Comparison of ENCODE assay signal across 17 cellular contexts in genomic region chr2:16633632-16634430, GRCh38. TPM values are rescaled to one million over a fixed set of nuclear protein-coding genes. Genes with fewer than 3 reads are reported as not detected.
DNase-seq lines count a peak whose midpoint lies in the region; ATAC-seq, FAIRE-seq and TF ChIP-seq lines count a peak whose summit lies in the region.
"Had no signal": no experiment of that assay in that cellular context is flagged by ENCODE, and none has a peak within 500 bp of the region (broad histone marks: within the 10 kb centered on the region; RNA-seq: fewer than 3 reads in every experiment).

No MANE protein-coding gene starts in this region.

- H2BK15ac ChIP-seq in IMR-90 (ENCODE audit: low read depth, low read length) (no peak overlapping the region), neuronal stem cell (ENCODE audit: low read length) (no peak overlapping the region)

- H3K4me3 ChIP-seq in IMR-90 (ENCODE audit: insufficient read depth, low read depth, low read length) = no peak overlapping the region
- H3K4me3 ChIP-seq in K562 = no peak overlapping the region
- no peak overlapping the region for H3K4me3 ChIP-seq in neuronal stem cell (ENCODE audit: low read length in 2 of 2)
- H3K4me3 ChIP-seq: upper lobe of left lung had no signal

- peaks cover 12% of the 10 kb centered on the region for H3K4me1 ChIP-seq in IMR-90 (ENCODE audit: control insufficient read depth, insufficient read depth, low read length)
- peaks cover 18 to 61% of the 10 kb centered on the region in 2 experiments for H3K4me1 ChIP-seq in K562 (replicated peaks in 1 of 2; ENCODE audit: control insufficient read depth in 2 of 2, insufficient read depth in 2 of 2, low read length in 2 of 2)
- peaks cover 21 to 39% of the 10 kb centered on the region in 2 donors for H3K4me1 ChIP-seq in neuronal stem cell (ENCODE audit: control insufficient read depth in 2 of 2, insufficient read depth in 1 of 2, low read depth in 1 of 2, low read length in 2 of 2)

- H2BK120ac ChIP-seq in IMR-90 (ENCODE audit: low read depth, low read length) (no peak overlapping the region), neuronal stem cell (ENCODE audit: low read depth, low read length) (no peak overlapping the region)

- no peak overlapping the region for H3K4me2 ChIP-seq in IMR-90 (ENCODE audit: low read depth, low read length)
- peak overlapping the region; percentile 53 for H3K4me2 ChIP-seq in K562 (ENCODE audit: insufficient read depth, low read length)
- no peak overlapping the region for H3K4me2 ChIP-seq in neuronal stem cell (ENCODE audit: insufficient read depth, low read length, poor library complexity, severe bottlenecking)

- H2BK20ac ChIP-seq in IMR-90 (ENCODE audit: low read depth, low read length) = no peak overlapping the region

- H3K14ac ChIP-seq in IMR-90 (replicated peaks; ENCODE audit: low read depth, low read length) = no peak overlapping the region
- H3K14ac ChIP-seq in neuronal stem cell (ENCODE audit: low read length) = no peak overlapping the region

- no CpG with 5 or more reads among the region's 7 CpGs for WGBS in IMR-90 (ENCODE audit: extremely low coverage in 2 of 2, insufficient read length in 1 of 2), 2 experiments
- 6% methylated on average over 7 of the region's 7 CpGs for WGBS in K562 (ENCODE audit: insufficient coverage, low coverage, missing lambda C conversion rate)
- no CpG with 5 or more reads among the region's 7 CpGs for WGBS in neuronal stem cell (ENCODE audit: extremely low coverage in 2 of 2, insufficient read length in 2 of 2, insufficient replicate concordance in 1 of 2), 2 donors

- no peak overlapping the region for H3K27ac Mint-ChIP-seq in T-helper 17 cell
- H3K27ac Mint-ChIP-seq: T-helper 1 cell treated with Interleukin-12 subunit alpha and Interleukin-12 subunit beta and Interleukin-4 antibody, amounts not matched to agents 30 μg/mL and 1 μg/mL, for 36 hours had no signal

- no peaks in the 10 kb centered on the region for H4K20me1 ChIP-seq in IMR-90 (ENCODE audit: insufficient read depth, low read length)
- H4K20me1 ChIP-seq in K562 (replicated peaks; ENCODE audit: control insufficient read depth, insufficient read depth, low read length) = no peaks in the 10 kb centered on the region

- no peak overlapping the region for H3K23ac ChIP-seq in IMR-90 (ENCODE audit: low read depth, low read length)
- no peak overlapping the region for H3K23ac ChIP-seq in neuronal stem cell (ENCODE audit: low read depth, low read length, poor library complexity)

- H3K9me1 ChIP-seq in IMR-90 (ENCODE audit: insufficient read depth, low read length) = no peaks in the 10 kb centered on the region
- H3K9me1 ChIP-seq in K562 (ENCODE audit: control insufficient read depth, insufficient read depth, low read length) = no peaks in the 10 kb centered on the region

- no peak overlapping the region for H3K27ac ChIP-seq in IMR-90 (ENCODE audit: insufficient read depth, low read length)
- peak overlapping the region; percentile 62; the same call in 2 of the 3 replicates for H3K27ac ChIP-seq in K562 (ENCODE audit: extremely low read depth, low read depth, low read length)
- H3K27ac ChIP-seq in neuronal stem cell (replicated peaks; ENCODE audit: low read length) = no peak overlapping the region
- H3K27ac ChIP-seq: upper lobe of left lung had no signal

- no peak for TF ChIP-seq CTCF in IMR-90 (conservative IDR thresholded peaks at IDR 0.05; ENCODE audit: low read depth, low read length)
- TF ChIP-seq CTCF in K562 (IDR thresholded peaks at IDR 0.05 in 2 of 3, conservative IDR thresholded peaks at IDR 0.05 in 1 of 3; ENCODE audit: insufficient read depth in 2 of 3, low read depth in 1 of 3, low read length in 3 of 3) = no peak

- peak; percentile 83 for FAIRE-seq in K562 (lab: Jason Lieb, UNC)
- FAIRE-seq: endometrium, GM12892 had no signal

- TF ChIP-seq POLR2A in IMR-90 (IDR thresholded peaks at IDR 0.05; ENCODE audit: low read depth, low read length) = no peak
- no peak for TF ChIP-seq POLR2A in K562 (conservative IDR thresholded peaks at IDR 0.05)

- CTCF ChIA-PET in IMR-90 (lab: Yijun Ruan, JAX) = no interaction called here
- CTCF ChIA-PET in K562 (lab: Yijun Ruan, JAX; ENCODE audit: low intra/inter-chr PET ratio) = no interaction called here

- H2AFZ ChIP-seq in IMR-90 (replicated peaks; ENCODE audit: low read length, poor library complexity) (no peak overlapping the region), K562 (ENCODE audit: low read depth, low read length) (peak overlapping the region; percentile 57), neuronal stem cell (ENCODE audit: low read length) (no peak overlapping the region)

- intact Hi-C loops in IMR-90 (cut with micrococcal nuclease) = no loop called here
- intact Hi-C loops in K562 (cut with micrococcal nuclease) = loop anchor here (5.0 to 10.0 kb wide), 2 partner anchors 33 to 491 kb away; partner anchors contain the start of gene CYRIA

- H3K79me2 ChIP-seq in K562 (ENCODE audit: control insufficient read depth, insufficient read depth, low read length) = no peaks in the 10 kb centered on the region

- ATAC-seq in IMR-90 (ENCODE audit: low read depth) (no peak), K562 (peak; percentile 47), T-helper 17 cell (no peak)
- ATAC-seq: PC-3 had no signal

- BruUV-seq in IMR-90 (replicated peaks; lab: Mats Ljungman, UMichigan) (no TSS peak), K562 (replicated peaks; lab: Mats Ljungman, UMichigan) (no TSS peak)

- H3K27me3 Mint-ChIP-seq in T-helper 17 cell = peaks cover 54% of the 10 kb centered on the region

- H3K79me1 ChIP-seq in IMR-90 (ENCODE audit: low read depth in 1 of 2, low read length in 2 of 2) (no peaks in the 10 kb centered on the region), neuronal stem cell (ENCODE audit: low read depth, low read length) (no peaks in the 10 kb centered on the region)

- H3K27me3 ChIP-seq in IMR-90 (ENCODE audit: control insufficient read depth, insufficient read depth, low read length) (no peaks in the 10 kb centered on the region), K562 (ENCODE audit: control insufficient read depth in 2 of 2, insufficient read depth in 2 of 2, low read length in 2 of 2) (no peaks in the 10 kb centered on the region), neuronal stem cell (ENCODE audit: control insufficient read depth in 3 of 3, insufficient read depth in 3 of 3, low read depth in 1 of 3, low read length in 3 of 3) (no peaks in the 10 kb centered on the region)
- H3K27me3 ChIP-seq: upper lobe of left lung had no signal

- H3K36me3 ChIP-seq in IMR-90 (ENCODE audit: control insufficient read depth, insufficient read depth, low read length) (no peaks in the 10 kb centered on the region; the same call in 1 of the 2 replicates), K562 (ENCODE audit: control insufficient read depth, insufficient read depth, low read length) (no peaks in the 10 kb centered on the region), neuronal stem cell (replicated peaks in 1 of 2; ENCODE audit: control insufficient read depth in 2 of 2, insufficient read depth in 2 of 2, low read length in 2 of 2) (no peaks in the 10 kb centered on the region)
- H3K36me3 ChIP-seq: upper lobe of left lung had no signal

- H4K91ac ChIP-seq in IMR-90 (ENCODE audit: insufficient read depth, low read depth, low read length) = no peak overlapping the region
- no peak overlapping the region for H4K91ac ChIP-seq in neuronal stem cell (ENCODE audit: low read depth, low read length, poor library complexity)

- H2AK5ac ChIP-seq in IMR-90 (ENCODE audit: low read depth, low read length) (no peak overlapping the region), neuronal stem cell (ENCODE audit: low read depth, low read length) (no peak overlapping the region)

- H3K4me3 Mint-ChIP-seq in T-helper 17 cell = no peak overlapping the region
- H3K4me3 Mint-ChIP-seq: T-helper 1 cell treated with Interleukin-12 subunit alpha and Interleukin-12 subunit beta and Interleukin-4 antibody, amounts not matched to agents 30 μg/mL and 1 μg/mL, for 36 hours had no signal

- H3K56ac ChIP-seq in IMR-90 (ENCODE audit: extremely low read depth, insufficient read depth, low read length) = no peak overlapping the region

- no peaks in the 10 kb centered on the region for H3K9me3 ChIP-seq in IMR-90 (ENCODE audit: control insufficient read depth, insufficient read depth, low read length)
- no peaks in the 10 kb centered on the region for H3K9me3 ChIP-seq in K562 (replicated peaks; ENCODE audit: control insufficient read depth, insufficient read depth, low read depth, low read length)
- peaks cover 0 to 5% of the 10 kb centered on the region in 2 donors for H3K9me3 ChIP-seq in neuronal stem cell (replicated peaks in 1 of 2; ENCODE audit: control insufficient read depth in 2 of 2, insufficient read depth in 1 of 2, low read depth in 1 of 2, low read length in 2 of 2)
- no peaks in the 10 kb centered on the region for H3K9me3 ChIP-seq in T-helper 17 cell (ENCODE audit: control insufficient read depth, low read length, poor library complexity, severe bottlenecking)
- H3K9me3 ChIP-seq: upper lobe of left lung had no signal

- TF ChIP-seq RAD21 in IMR-90 (IDR thresholded peaks at IDR 0.05; ENCODE audit: low read length) = no peak
- TF ChIP-seq RAD21 in K562 (CRISPR knock-in tag; conservative IDR thresholded peaks at IDR 0.05 in 1 of 2, IDR thresholded peaks at IDR 0.05 in 1 of 2) = peak in 1 of 2 experiments; percentile 6; a peak in 1 of 4 replicates

- dilution Hi-C loops in IMR-90 (cut with HindIII; ENCODE audit: low sequenced_read_pairs, unreplicated experiment) = no loop called here

- H3K9ac ChIP-seq in IMR-90 (ENCODE audit: low read depth, low read length) = no peak overlapping the region
- 0 out of 4 replicates have a peak overlapping the region, but pooled peaks of 1 of the 2 experiments have one; percentile 7 for H3K9ac ChIP-seq in K562 (ENCODE audit: insufficient read depth in 1 of 2, low read depth in 2 of 2, low read length in 2 of 2)
- H3K9ac ChIP-seq in neuronal stem cell (ENCODE audit: low read depth, low read length, poor library complexity) = no peak overlapping the region

- H2BK12ac ChIP-seq in neuronal stem cell (ENCODE audit: low read length) = no peak overlapping the region

- H3K36me3 Mint-ChIP-seq in T-helper 17 cell (ENCODE audit: low read depth) = no peaks in the 10 kb centered on the region

- H4K8ac ChIP-seq in IMR-90 (ENCODE audit: low read depth in 2 of 2, low read length in 2 of 2) (no peak overlapping the region), neuronal stem cell (ENCODE audit: low read depth, low read length) (no peak overlapping the region)

- no peak overlapping the region for H4K5ac ChIP-seq in IMR-90 (ENCODE audit: low read depth, low read length)

- in situ Hi-C loops in IMR-90 (cut with MboI; ENCODE audit: low sequenced_read_pairs) (no loop called here), K562 (cut with MboI) (no loop called here)

- POLR2A ChIA-PET in IMR-90 (lab: Charles Lee; ENCODE audit: unreplicated experiment) = no interaction called here
- POLR2A ChIA-PET in K562 (lab: Yijun Ruan, JAX) = interaction anchor here (1.0 to 1.9 kb wide), 2 partner anchors 11 to 35 kb away, joined by 3 to 4 read pairs; no protein-coding TSS in a partner anchor

- H2BK5ac ChIP-seq in IMR-90 (ENCODE audit: low read depth, low read length, poor library complexity, severe bottlenecking) (no peak overlapping the region), neuronal stem cell (ENCODE audit: low read length) (no peak overlapping the region)

- H3K18ac ChIP-seq in IMR-90 (ENCODE audit: low read depth, low read length) (no peak overlapping the region), neuronal stem cell (ENCODE audit: low read length) (no peak overlapping the region)

- TF ChIP-seq EP300 in K562 (IDR thresholded peaks at IDR 0.05; ENCODE audit: low read length) = peak; percentile 70

- H3K4me1 Mint-ChIP-seq in T-helper 17 cell = peaks cover 6% of the 10 kb centered on the region

- DNase-seq in A172 (ENCODE audit: low spot score) (peak; percentile 98), IMR-90 (peak; percentile 55), K562 (ENCODE audit: extremely low read depth in 1 of 4, low spot score in 3 of 4) (peak in 3 of 4 experiments; percentile 16 to 79 (median 32)), kidney tubule cell (ENCODE audit: low spot score) (peak; percentile 98), cerebellar nuclear complex (lab: John Stamatoyannopoulos, UW) (no peak), neuronal stem cell (ENCODE audit: low spot score) (no peak), T-helper 17 cell (no peak), NCI-H524 (lab: John Stamatoyannopoulos, UW) (no peak)
- DNase-seq: EL; hippocampal formation; NCI-H2171 treated with DMSO at 0.1 percent for 48 hours; PC-3; stimulated activated CD4-positive, alpha-beta T cell treated with anti-CD3 and anti-CD28 coated beads, Interleukin-15, amount 100 ng/mL, for 24 hours; upper lobe of left lung had no signal

- no peak overlapping the region for H2AK9ac ChIP-seq in IMR-90 (replicated peaks; ENCODE audit: low read depth, low read length, poor library complexity)

- H3K4ac ChIP-seq in IMR-90 (ENCODE audit: low read depth, low read length) (no peak overlapping the region), neuronal stem cell (ENCODE audit: low read length) (no peak overlapping the region)

RNA-seq across cellular contexts. Expression of gene CYRIA, which starts 31.8 kb away (rescaled TPM):
- total RNA-seq in A172 (2014; rRNA removed; shearing (Covaris generic)) = 23.7 and 25.2 TPM in 2 replicates
- total RNA-seq in IMR-90 (2012; rRNA removed) (1.7 and 3.8 TPM in 2 replicates), K562 (2014; rRNA removed) (0.98 and 1.1 TPM in 2 replicates), K562 (2014; rRNA removed; fragmentation: Illumina TruSeq; extraction: Trizol) (2.6 and 2.7 TPM in 2 replicates), K562 (2015; rRNA removed; fragmentation: Illumina TruSeq; extraction: Trizol) (4.9 and 5.6 TPM in 2 replicates), K562 (2021) (2.8 and 4.9 TPM in 2 replicates), T-helper 17 cell (1 to 10 TPM in 1 of 2 donors, under 1 TPM in 1; 0.68 to 2.4 TPM)
- polyA plus RNA-seq in IMR-90 (2012; rRNA removed) (1.1 and 1.7 TPM in 2 replicates), K562 (2011; rRNA removed) (0.84 and 1.1 TPM in 2 replicates), K562 (2014; fragmentation: Illumina TruSeq; extraction: Trizol) (2.4 and 4.0 TPM in 2 replicates), K562 (2014; fragmentation: Nextera tagmentation; extraction: Ambion mirVana) (1 to 10 TPM; 2.8 to 3.3 TPM), K562 (2014; rRNA removed) (1.3 and 3.0 TPM in 2 replicates)
- polyA plus RNA-seq in IMR-90 (2012; cell fraction: cytosol; rRNA removed) = 0.36 and 0.37 TPM in 2 replicates
- polyA plus RNA-seq in IMR-90 (2012; cell fraction: nucleus; rRNA removed; ENCODE audit: low replicate concordance) = 0.30 and 3.4 TPM in 2 replicates
- total RNA-seq in K562 (2011; cell fraction: chromatin; rRNA removed; ENCODE audit: low replicate concordance) = 0.11 and 0.46 TPM in 2 replicates
- under 0.01 TPM in 1 of 2 replicates, not detected in the other for total RNA-seq in K562 (2011; cell fraction: nucleolus; rRNA removed)
- 0.15 TPM in 1 of 2 replicates, not detected in the other for total RNA-seq in K562 (2011; cell fraction: nucleoplasm; rRNA removed)
- 0.21 and 0.47 TPM in 2 replicates for polyA plus RNA-seq in K562 (2011; cell fraction: cytosol; rRNA removed)
- polyA plus RNA-seq in K562 (2011; cell fraction: nucleus; rRNA removed) = 0.65 and 1.3 TPM in 2 replicates
- polyA plus RNA-seq in K562 (2012) = 3.7 and 12.1 TPM in 2 replicates
- polyA minus RNA-seq in K562 (2011; rRNA and poly(A)+ RNA removed) = 1.2 TPM in 2 replicates
- 0.36 TPM in 1 of 2 replicates, not detected in the other for polyA minus RNA-seq in K562 (2011; cell fraction: cytosol; rRNA and poly(A)+ RNA removed)
- polyA minus RNA-seq in K562 (2011; cell fraction: nucleus; rRNA and poly(A)+ RNA removed) = 0.78 and 0.81 TPM in 2 replicates
- polyA plus RNA-seq in neuronal stem cell (2013, experiment 1 of 2) = 2.1 TPM
- 2.2 TPM for polyA plus RNA-seq in neuronal stem cell (2013, experiment 2 of 2)

Comparison
In these comparisons a context has a peak if more than half of its experiments do, and no peak if none do; other contexts are left out.
1. DNase-seq: peak in A172 (single experiment), IMR-90 (single experiment), K562 (3 of 4) and kidney tubule cell (single experiment); none in cerebellar nuclear complex (0 of 2), neuronal stem cell (single experiment), T-helper 17 cell (0 of 3) and NCI-H524 (0 of 2).